Comparison of ENCODE assay signal across 16 cellular contexts in genomic region chr2:158921599-158922408, GRCh38.
"Had no signal": no experiment of that assay in that cellular context is flagged by ENCODE, and none has a peak within 500 bp of the region (broad histone marks: within the 10 kb centered on the region; RNA-seq: fewer than 3 reads in every experiment).

No MANE protein-coding gene starts in this region.

- H3K4me3 Mint-ChIP-seq: activated CD8-positive, alpha-beta T cell treated with anti-CD3 and anti-CD28 coated beads for 36 hours; immature natural killer cell; stimulated activated naive CD8-positive, alpha-beta T cell treated with anti-CD3 and anti-CD28 coated beads, Interleukin-15, amount 100 ng/mL, for 72 hours; T-helper 2 cell treated with Interferon-gamma antibody and Interleukin-4, amounts not matched to agents 5 μg/mL and 100 μg/mL, for 36 hours had no signal

- H3K4me1 ChIP-seq: parathyroid adenoma, testis had no signal

- H3K9me3 ChIP-seq: ascending aorta, testis had no signal

- H3K27me3 ChIP-seq: ascending aorta, dorsolateral prefrontal cortex, testis had no signal

- H3K4me1 Mint-ChIP-seq: stimulated activated naive CD8-positive, alpha-beta T cell treated with anti-CD3 and anti-CD28 coated beads, Interleukin-15, amount 100 ng/mL, for 72 hours had no signal

- H3K27ac Mint-ChIP-seq: activated CD8-positive, alpha-beta T cell treated with anti-CD3 and anti-CD28 coated beads for 36 hours; stimulated activated naive CD8-positive, alpha-beta T cell treated with anti-CD3 and anti-CD28 coated beads, Interleukin-15, amount 100 ng/mL, for 72 hours; T-helper 2 cell treated with Interferon-gamma antibody and Interleukin-4, amounts not matched to agents 5 μg/mL and 100 μg/mL, for 36 hours had no signal

- H3K27ac ChIP-seq: ascending aorta, dorsolateral prefrontal cortex, parathyroid adenoma, testis had no signal

- ATAC-seq: activated CD8-positive, alpha-beta T cell treated with anti-CD3 and anti-CD28 coated beads for 36 hours; esophagus mucosa; left colon; stimulated activated naive CD8-positive, alpha-beta T cell treated with anti-CD3 and anti-CD28 coated beads, Interleukin-15, amount 100 ng/mL, for 72 hours had no signal

- H3K4me3 ChIP-seq: ascending aorta, dorsolateral prefrontal cortex, testis had no signal

- H3K36me3 Mint-ChIP-seq: immature natural killer cell had no signal

- H3K27me3 Mint-ChIP-seq: activated CD8-positive, alpha-beta T cell treated with anti-CD3 and anti-CD28 coated beads for 36 hours had no signal

- H3K9me3 Mint-ChIP-seq: activated CD8-positive, alpha-beta T cell treated with anti-CD3 and anti-CD28 coated beads for 36 hours; immature natural killer cell; stimulated activated naive CD8-positive, alpha-beta T cell treated with anti-CD3 and anti-CD28 coated beads, Interleukin-15, amount 100 ng/mL, for 72 hours; T-helper 2 cell treated with Interferon-gamma antibody and Interleukin-4, amounts not matched to agents 5 μg/mL and 100 μg/mL, for 36 hours had no signal

- DNase-seq: activated CD4-positive, alpha-beta T cell treated with anti-CD3 and anti-CD28 coated beads for 4 hours; activated CD8-positive, alpha-beta memory T cell treated with anti-CD3 and anti-CD28 coated beads, Interleukin-2, amount 50 U/mL, for 4 hours; activated CD8-positive, alpha-beta T cell treated with anti-CD3 and anti-CD28 coated beads for 36 hours; activated naive CD4-positive, alpha-beta T cell; dorsolateral prefrontal cortex; immature natural killer cell; left colon; mammary epithelial cell; stimulated activated CD4-positive, alpha-beta T cell treated with anti-CD3 and anti-CD28 coated beads, Interleukin-15, amount 100 ng/mL, for 24 hours; stimulated activated CD4-positive, alpha-beta T cell treated with anti-CD3 and anti-CD28 coated beads, Interleukin-4, amount 100 ng/mL, for 24 hours; stimulated activated naive CD8-positive, alpha-beta T cell treated with anti-CD3 and anti-CD28 coated beads, Interleukin-15, amount 100 ng/mL, for 72 hours; testis had no signal

- H3K36me3 ChIP-seq: ascending aorta had no signal
